ENCODE assay signal across 23 cellular contexts in genomic region chr20:54108394-54108643, GRCh38. TPM values are rescaled to one million over a fixed set of nuclear protein-coding genes. Genes with fewer than 3 reads are reported as not detected.
"Had no signal": no experiment of that assay in that cellular context is flagged by ENCODE, and none has a peak within 500 bp of the region (broad histone marks: within the 10 kb centered on the region; RNA-seq: fewer than 3 reads in every experiment).

No MANE protein-coding gene starts in this region.

- H3K4me1 ChIP-seq: gastrocnemius medialis, prostate gland, sigmoid colon had no signal

- H3K36me3 ChIP-seq: gastrocnemius medialis, pancreas, prostate gland, sigmoid colon had no signal

- FAIRE-seq: pancreas, TTC549 had no signal

- H3K4me3 ChIP-seq: dorsolateral prefrontal cortex, gastrocnemius medialis, pancreas, prostate gland, sigmoid colon had no signal

- H3K27ac ChIP-seq: dorsolateral prefrontal cortex, gastrocnemius medialis, prostate gland, sigmoid colon had no signal

- DNase-seq: activated B cell treated with CpG ODN at 0.5 μM for 24 hours; activated effector memory CD4-positive, alpha-beta T cell treated with Interleukin-2 at 50 U/mL for 16 hours; activated naive CD4-positive, alpha-beta T cell treated with Interleukin-2 at 50 U/mL for 16 hours; activated T-cell treated with anti-CD3 and anti-CD28 coated beads for 4 hours; anterior cingulate cortex; dorsolateral prefrontal cortex; effector memory CD4-positive, alpha-beta T cell; gastrocnemius medialis; glutamatergic neuron; islet precursor cell; left ventricle myocardium superior; mammary epithelial cell; naive B cell; nucleus accumbens; retina; sigmoid colon; stimulated activated CD4-positive, alpha-beta T cell treated with anti-CD3 and anti-CD28 coated beads, Interleukin-4, amount 100 ng/mL, for 24 hours; substantia nigra had no signal

- H3K9me3 ChIP-seq: gastrocnemius medialis, pancreas, prostate gland, sigmoid colon had no signal

- ATAC-seq: gastrocnemius medialis; left ventricle myocardium superior; stimulated activated effector memory CD8-positive, alpha-beta T cell treated with anti-CD3 and anti-CD28 coated beads, Interleukin-12 subunit alpha, Interleukin-12 subunit beta, amount 100 ng/mL, for 72 hours had no signal

- H3K27me3 ChIP-seq: gastrocnemius medialis, pancreas, sigmoid colon had no signal

RNA-seq across cellular contexts. Expression of gene BCAS1, which starts 37.9 kb away (rescaled TPM):
- total RNA-seq: left ventricle myocardium superior, mammary epithelial cell, neural crest cell had no signal
- polyA plus RNA-seq: mammary epithelial cell had no signal
